ENCODE assay signal across 22 cellular contexts in genomic region chr22:28208036-28208435, GRCh38.
"Had no signal": no experiment of that assay in that cellular context is flagged by ENCODE, and none has a peak within 500 bp of the region (broad histone marks: within the 10 kb centered on the region; RNA-seq: fewer than 3 reads in every experiment).

No MANE protein-coding gene starts in this region.

- H3K27ac ChIP-seq: hepatocyte, right atrium auricular region, tibial nerve, uterus had no signal

- H3K9me3 ChIP-seq: right atrium auricular region, uterus had no signal

- H3K36me3 ChIP-seq: right atrium auricular region, tibial nerve, uterus had no signal

- H3K4me1 ChIP-seq: uterus had no signal

- H3K4me3 Mint-ChIP-seq: activated CD8-positive, alpha-beta T cell treated with anti-CD3 and anti-CD28 coated beads for 36 hours; activated naive CD8-positive, alpha-beta T cell; effector memory CD8-positive, alpha-beta T cell; nephron; WTC11 had no signal

- DNase-seq: activated CD4-positive, alpha-beta T cell treated with anti-CD3 and anti-CD28 coated beads for 4 hours; activated CD8-positive, alpha-beta T cell treated with anti-CD3 and anti-CD28 coated beads for 36 hours; activated gamma-delta T cell; activated T-cell treated with anti-CD3 and anti-CD28 coated beads, Interleukin-2, amount 50 U/mL, for 48 hours; amygdala; effector memory CD8-positive, alpha-beta T cell; erythroblast; left ventricle myocardium superior; nucleus accumbens; small intestine; stimulated activated CD4-positive, alpha-beta T cell treated with anti-CD3 and anti-CD28 coated beads, Interleukin-4, amount 100 ng/mL, for 4 hours; stimulated activated CD8-positive, alpha-beta memory T cell treated with anti-CD3 and anti-CD28 coated beads, Interleukin-4, amount 100 ng/mL, for 48 hours; stimulated activated naive CD4-positive, alpha-beta T cell treated with Interleukin-2 at 50 U/mL for 16 hours; substantia nigra; T-helper 2 cell; uterus had no signal

- H3K27ac Mint-ChIP-seq: activated CD8-positive, alpha-beta T cell treated with anti-CD3 and anti-CD28 coated beads for 36 hours; activated naive CD8-positive, alpha-beta T cell; effector memory CD8-positive, alpha-beta T cell; nephron; WTC11 had no signal

- H3K27me3 ChIP-seq: hepatocyte, right atrium auricular region, tibial nerve, uterus had no signal

- H2AFZ ChIP-seq: hepatocyte had no signal

- H3K4me3 ChIP-seq: hepatocyte, right atrium auricular region, tibial nerve, uterus had no signal

- H3K27me3 Mint-ChIP-seq: activated CD8-positive, alpha-beta T cell treated with anti-CD3 and anti-CD28 coated beads for 36 hours had no signal

- H3K4me2 ChIP-seq: hepatocyte had no signal

- ATAC-seq: activated CD8-positive, alpha-beta T cell treated with anti-CD3 and anti-CD28 coated beads for 36 hours; effector memory CD8-positive, alpha-beta T cell; left ventricle myocardium superior; WTC11 had no signal
